8 cellular contexts compared by ENCODE assay signal in genomic region chr14:59511916-59512530, GRCh38. TPM values are rescaled to one million over a fixed set of nuclear protein-coding genes. Genes with fewer than 3 reads are reported as not detected.
DNase-seq lines count a peak whose midpoint lies in the region; ATAC-seq, FAIRE-seq and TF ChIP-seq lines count a peak whose summit lies in the region.

No MANE protein-coding gene starts in this region.

- no peaks in the 10 kb centered on the region for H3K36me3 ChIP-seq in right atrium auricular region

- no peaks in the 10 kb centered on the region for H3K27me3 ChIP-seq in right atrium auricular region

- H3K9me3 ChIP-seq in right atrium auricular region = no peaks in the 10 kb centered on the region

- DNase-seq in right atrium auricular region (ENCODE audit: low spot score) (no peak), cardiac septum (ENCODE audit: low spot score) (no peak), NCI-H345 treated with DMSO at 0.1 percent for 48 hours (lab: John Stamatoyannopoulos, UW; ENCODE audit: unreplicated experiment) (peak; percentile 29), endothelial cell (ENCODE audit: low spot score) (peak; percentile 49), urothelium cell line (ENCODE audit: low spot score) (peak; percentile 46), hippocampal formation (lab: John Stamatoyannopoulos, UW) (no peak)

- no peaks in the 10 kb centered on the region for H3K36me3 Mint-ChIP-seq in endothelial cell (ENCODE audit: low read depth, unreplicated experiment)

- H3K27me3 Mint-ChIP-seq in endothelial cell (ENCODE audit: unreplicated experiment) = no peaks in the 10 kb centered on the region

- FAIRE-seq in urothelium cell line (lab: Jason Lieb, UNC) = no peak

- H3K27ac Mint-ChIP-seq in endothelial cell (ENCODE audit: unreplicated experiment) = no peak overlapping the region

- TF ChIP-seq CTCF in right atrium auricular region (IDR thresholded peaks at IDR 0.05) = peak; percentile 18 to 39
- peak; percentile 73 for TF ChIP-seq CTCF in endothelial cell (IDR thresholded peaks at IDR 0.05; ENCODE audit: unreplicated experiment)

- intact Hi-C loops in cardiac septum (cut with DNase I) = loop anchor here (2.0 kb wide), 1 partner anchor 59 kb away; no protein-coding TSS in a partner anchor

- no peak overlapping the region for H3K4me3 ChIP-seq in right atrium auricular region

- no peak overlapping the region for H3K4me3 Mint-ChIP-seq in endothelial cell (ENCODE audit: unreplicated experiment)

- no peaks in the 10 kb centered on the region for H3K4me1 Mint-ChIP-seq in endothelial cell (ENCODE audit: unreplicated experiment)

- peaks cover 4% of the 10 kb centered on the region for H3K9me3 Mint-ChIP-seq in endothelial cell (ENCODE audit: unreplicated experiment)

- no peaks in the 10 kb centered on the region for H3K4me1 ChIP-seq in right atrium auricular region

- H3K27ac ChIP-seq in right atrium auricular region = no peak overlapping the region

- ATAC-seq in GM19463 (IDR thresholded peaks at IDR 0.05; ENCODE audit: unreplicated experiment) (no peak), HG03045 (IDR thresholded peaks at IDR 0.05; ENCODE audit: unreplicated experiment) (no peak)

RNA-seq across cellular contexts. Expression of gene JKAMP, which starts 27.7 kb away (rescaled TPM):
- 10 to 100 TPM; 38.0 to 66.0 TPM for total RNA-seq in right atrium auricular region
- total RNA-seq in cardiac septum = 21.1 TPM
- 36.5 TPM for total RNA-seq in endothelial cell (ENCODE audit: unreplicated experiment)

RNA-seq across cellular contexts. Expression of gene L3HYPDH, which starts 27.8 kb away (rescaled TPM):
- total RNA-seq in right atrium auricular region (10 to 100 TPM; 26.5 to 29.8 TPM), cardiac septum (20.3 TPM), endothelial cell (ENCODE audit: unreplicated experiment) (11.4 TPM)

RNA-seq across cellular contexts. Expression of gene GPR135, which starts 46.8 kb away (rescaled TPM):
- total RNA-seq in right atrium auricular region = 1 to 10 TPM; 4.1 to 5.0 TPM
- total RNA-seq in cardiac septum = 3.2 TPM
- total RNA-seq in endothelial cell (ENCODE audit: unreplicated experiment) = 1.5 TPM

Comparison
In these comparisons a context has a peak if more than half of its experiments do, and no peak if none do; other contexts are left out.
1. DNase-seq: peak in NCI-H345 treated with DMSO at 0.1 percent for 48 hours (single experiment), endothelial cell (single experiment) and urothelium cell line (single experiment); none in right atrium auricular region (single experiment), cardiac septum (single experiment) and hippocampal formation (0 of 2).